In genomic region chr6:122890250-122890649, GRCh38 we compare ENCODE assay signal across 7 cellular contexts.
"Had no signal": no experiment of that assay in that cellular context is flagged by ENCODE, and none has a peak within 500 bp of the region (broad histone marks: within the 10 kb centered on the region; RNA-seq: fewer than 3 reads in every experiment).

No MANE protein-coding gene starts in this region.

- FAIRE-seq: G401.6, GM12891, GM12892, GM18507, GM19239 had no signal

- DNase-seq: GDM1, GF-D8 had no signal
